Comparison of ENCODE assay signal across 24 cellular contexts in genomic region chr11:50169634-50170033, GRCh38.
"Had no signal": no experiment of that assay in that cellular context is flagged by ENCODE, and none has a peak within 500 bp of the region (broad histone marks: within the 10 kb centered on the region; RNA-seq: fewer than 3 reads in every experiment).

No MANE protein-coding gene starts in this region.

- ATAC-seq: activated CD4-positive, alpha-beta T cell treated with anti-CD3 and anti-CD28 coated beads for 36 hours; activated CD8-positive, alpha-beta memory T cell treated with anti-CD3 and anti-CD28 coated beads, Interleukin-2, amount 10 ng/mL, durations not matched to agents 7 days and 5 days; activated CD8-positive, alpha-beta T cell treated with anti-CD3 and anti-CD28 coated beads, Interleukin-2, amount 10 ng/mL, durations not matched to agents 7 days and 5 days; activated naive CD8-positive, alpha-beta T cell treated with anti-CD3 and anti-CD28 coated beads, Interleukin-2, amount 50 U/mL, for 24 hours; body of pancreas; gastroesophageal sphincter had no signal

- DNase-seq: activated CD4-positive, alpha-beta memory T cell treated with anti-CD3 and anti-CD28 coated beads for 36 hours; activated CD4-positive, alpha-beta T cell treated with anti-CD3 and anti-CD28 coated beads for 36 hours; activated CD4-positive, alpha-beta T cell treated with anti-CD3 and anti-CD28 coated beads, Interleukin-2, amount 10 ng/mL, durations not matched to agents 24 days and 14 days; activated CD4-positive, CD25-positive, alpha-beta regulatory T cell; activated CD4-positive, CD25-positive, alpha-beta regulatory T cell treated with anti-CD3 and anti-CD28 coated beads, Interleukin-2, amount 50 U/mL, for 72 hours; activated CD8-positive, alpha-beta memory T cell treated with anti-CD3 and anti-CD28 coated beads, Interleukin-2, amount 10 ng/mL, durations not matched to agents 7 days and 5 days; activated CD8-positive, alpha-beta memory T cell treated with anti-CD3 and anti-CD28 coated beads, Interleukin-2, amount 50 U/mL, for 4 hours; activated CD8-positive, alpha-beta T cell treated with anti-CD3 and anti-CD28 coated beads, Interleukin-2, amount 10 ng/mL, durations not matched to agents 7 days and 5 days; activated effector memory CD4-positive, alpha-beta T cell treated with anti-CD3 and anti-CD28 coated beads, Interleukin-2, amount 50 U/mL, for 16 hours; activated naive CD4-positive, alpha-beta T cell treated with anti-CD3 and anti-CD28 coated beads for 36 hours; activated naive CD8-positive, alpha-beta T cell treated with anti-CD3 and anti-CD28 coated beads for 36 hours; activated naive CD8-positive, alpha-beta T cell treated with anti-CD3 and anti-CD28 coated beads, Interleukin-2, amount 50 U/mL, for 24 hours; activated T-cell treated with anti-CD3 and anti-CD28 coated beads, Interleukin-2, amount 50 U/mL, for 1 hour; activated T-cell treated with anti-CD3 and anti-CD28 coated beads, Interleukin-2, amount 50 U/mL, for 48 hours; adrenal gland; amygdala; aorta; body of pancreas; caudate nucleus; effector CD8-positive, alpha-beta T cell; esophagus squamous epithelium; foreskin melanocyte; heart right ventricle had no signal
